Comparison of ENCODE assay signal across 14 cellular contexts in the genomic region with DNA sequence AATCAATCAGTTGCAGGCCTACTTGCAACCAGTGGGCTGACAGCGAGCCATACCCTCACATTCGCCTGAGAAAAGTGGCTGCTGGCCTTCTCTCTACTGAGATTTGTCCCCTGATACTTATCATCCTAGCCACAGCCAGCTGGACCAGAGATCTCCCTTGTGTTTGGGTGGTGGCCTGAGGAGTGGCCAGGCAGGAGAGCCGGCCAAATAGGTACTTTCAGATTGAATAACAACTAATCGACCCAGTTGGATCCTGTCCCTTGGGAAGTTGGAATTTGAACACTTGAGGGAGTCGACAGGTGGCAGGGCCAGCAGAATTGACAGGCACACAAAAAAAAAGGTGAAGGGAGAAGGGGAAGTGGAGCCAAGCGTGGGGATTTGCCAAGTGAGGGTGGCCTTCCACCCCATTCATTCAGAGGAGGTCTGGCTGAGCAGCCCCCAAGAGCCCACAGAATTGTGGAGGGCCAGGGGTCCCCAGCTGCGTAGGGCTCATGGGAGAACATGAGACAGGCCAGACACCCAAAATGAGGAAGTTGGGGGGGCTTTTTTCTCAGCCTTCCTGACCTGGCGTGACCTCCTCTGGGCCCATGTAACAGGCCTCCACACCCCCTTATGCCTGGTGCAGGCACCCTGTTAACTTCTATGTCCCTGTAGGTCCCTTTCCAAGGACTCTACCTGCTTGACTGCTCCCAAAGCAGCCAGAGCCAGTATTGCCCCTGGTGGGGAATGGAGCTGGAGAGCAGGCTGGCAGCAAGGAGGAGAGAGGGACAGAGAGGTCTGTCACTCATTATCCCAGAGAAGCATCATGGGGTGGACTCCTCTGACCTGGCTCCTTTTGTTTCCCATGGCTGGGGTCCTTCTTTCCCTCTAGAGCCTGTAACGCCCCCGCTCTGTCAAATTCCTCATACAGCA. TPM values are rescaled to one million over a fixed set of nuclear protein-coding genes. Genes with fewer than 3 reads are reported as not detected.
A peak's percentile ranks its signal among the peaks of the same experiment; 100 is the strongest.
DNase-seq lines count a peak whose midpoint lies in the region; ATAC-seq and TF ChIP-seq lines count a peak whose summit lies in the region.
"Had no signal": no experiment of that assay in that cellular context is flagged by ENCODE, and none has a peak within 500 bp of the region (broad histone marks: within the 10 kb centered on the region; RNA-seq: fewer than 3 reads in every experiment).

No MANE protein-coding gene starts in this region.

- H3K4me3 ChIP-seq in HEK293 (ENCODE audit: low read depth, low read length) (no peak overlapping the region), duodenal mucosa (ENCODE audit: low read depth in 1 of 2, low read length in 2 of 2) (no peak overlapping the region), psoas muscle (no peak overlapping the region)
- H3K4me3 ChIP-seq: GM23338 had no signal

- POLR2A ChIA-PET in HEK293 (lab: Yijun Ruan, JAX): no interaction called here

- no peak overlapping the region for H3K27ac ChIP-seq in HEK293 (ENCODE audit: extremely low read depth, low read depth, low read length)
- H3K27ac ChIP-seq in duodenal mucosa (ENCODE audit: low read depth, low read length): peak overlapping the region; percentile 1
- H3K27ac ChIP-seq in psoas muscle: peak overlapping the region; percentile 27

- CTCF ChIA-PET in HEK293 (lab: Yijun Ruan, JAX): no interaction called here

- H3K9ac ChIP-seq in duodenal mucosa (ENCODE audit: low read depth in 1 of 2, low read length in 2 of 2): no peak overlapping the region

- no peaks in the 10 kb centered on the region for H3K9me3 ChIP-seq in HEK293 (ENCODE audit: control insufficient read depth, insufficient read depth, low read depth, low read length)
- no peaks in the 10 kb centered on the region for H3K9me3 ChIP-seq in duodenal mucosa (ENCODE audit: control insufficient read depth in 1 of 2, low read length in 2 of 2)
- no peaks in the 10 kb centered on the region for H3K9me3 ChIP-seq in psoas muscle

- H3K27me3 ChIP-seq in duodenal mucosa (ENCODE audit: control insufficient read depth in 1 of 2, insufficient read depth in 2 of 2, low read length in 2 of 2) (no peaks in the 10 kb centered on the region), psoas muscle (ENCODE audit: insufficient read depth in 3 of 3, low read length in 2 of 3) (no peaks in the 10 kb centered on the region)

- peak in 1 of 4 donors; percentile 43 for ATAC-seq in psoas muscle
- ATAC-seq: GM23338, sciatic nerve had no signal

- TF ChIP-seq CTCF in HEK293 (tag by site-specific recombination; IDR thresholded peaks at IDR 0.05) (no peak), psoas muscle (IDR thresholded peaks at IDR 0.05) (no peak)

- intact Hi-C loops in psoas muscle (cut with DNase I): loop anchor here in 1 of 2 donors (5.0 kb wide), 1 partner anchor 33 kb away; no protein-coding TSS in a partner anchor

- peaks cover 0 to 8% of the 10 kb centered on the region in 2 experiments; a peak in 1 of 3 replicates for H3K36me3 ChIP-seq in HEK293 (ENCODE audit: control insufficient read depth in 2 of 2, insufficient read depth in 1 of 2, low read length in 2 of 2)
- no peaks in the 10 kb centered on the region for H3K36me3 ChIP-seq in duodenal mucosa (ENCODE audit: control insufficient read depth in 1 of 2, insufficient read depth in 2 of 2, low read length in 2 of 2)
- H3K36me3 ChIP-seq in psoas muscle (ENCODE audit: insufficient read depth in 1 of 2, low read depth in 1 of 2): no peaks in the 10 kb centered on the region

- DNase-seq in NCI-H2171 (lab: John Stamatoyannopoulos, UW) (peak; percentile 56), psoas muscle (no peak), iPS-NIHi7 (ENCODE audit: extremely low spot score) (no peak), mesenteric fat pad (ENCODE audit: low spot score) (no peak)
- no peak for DNase-seq in activated naive CD4-positive, alpha-beta T cell treated with Interleukin-2 at 50 U/mL for 16 hours
- DNase-seq: activated CD4-positive, CD25-positive, alpha-beta regulatory T cell treated with anti-CD3 and anti-CD28 coated beads, Interleukin-2, amount 50 U/mL, for 72 hours; CD4-positive, alpha-beta memory T cell; glutamatergic neuron; stimulated activated naive CD4-positive, alpha-beta T cell treated with Interleukin-2 at 50 U/mL for 16 hours had no signal

- H3K4me1 ChIP-seq in HEK293 (ENCODE audit: control insufficient read depth, insufficient read depth, low read length): peaks cover 11% of the 10 kb centered on the region
- peaks cover 25 to 29% of the 10 kb centered on the region in 2 donors for H3K4me1 ChIP-seq in duodenal mucosa (ENCODE audit: control insufficient read depth in 1 of 2, insufficient read depth in 2 of 2, low read length in 2 of 2)
- H3K4me1 ChIP-seq in psoas muscle: peaks cover 19% of the 10 kb centered on the region

- 43 to 57% (median 48%) methylated on average over 10 of the region's 10 CpGs for WGBS in psoas muscle, 3 donors

TF ChIP-seq in HEK293, 187 proteins besides CTCF, POLR2A, EP300 and RAD21:
- TF ChIP-seq ZXDB (tag by site-specific recombination; IDR thresholded peaks at IDR 0.05) (no peak), ZIC2 (tag by site-specific recombination; IDR thresholded peaks at IDR 0.05) (no peak), GFI1B (tag by site-specific recombination; IDR thresholded peaks at IDR 0.05) (no peak), SCRT2 (tag by site-specific recombination; IDR thresholded peaks at IDR 0.05) (peak; percentile 79), ZNF830 (tag by site-specific recombination; IDR thresholded peaks at IDR 0.05; ENCODE audit: low read depth) (no peak), ZNF610 (tag by site-specific recombination; IDR thresholded peaks at IDR 0.05; ENCODE audit: borderline replicate concordance) (no peak), ZNF624 (tag by site-specific recombination; IDR thresholded peaks at IDR 0.05) (no peak), SCRT1 (tag by site-specific recombination; IDR thresholded peaks at IDR 0.05; ENCODE audit: borderline replicate concordance) (0 out of 2 replicates have a peak, but pooled peaks have one; percentile 47), KLF7 (tag by site-specific recombination; IDR thresholded peaks at IDR 0.05; ENCODE audit: borderline replicate concordance) (no peak), ZNF843 (tag by site-specific recombination; IDR thresholded peaks at IDR 0.05) (no peak)
- TF ChIP-seq, protein P1, sequence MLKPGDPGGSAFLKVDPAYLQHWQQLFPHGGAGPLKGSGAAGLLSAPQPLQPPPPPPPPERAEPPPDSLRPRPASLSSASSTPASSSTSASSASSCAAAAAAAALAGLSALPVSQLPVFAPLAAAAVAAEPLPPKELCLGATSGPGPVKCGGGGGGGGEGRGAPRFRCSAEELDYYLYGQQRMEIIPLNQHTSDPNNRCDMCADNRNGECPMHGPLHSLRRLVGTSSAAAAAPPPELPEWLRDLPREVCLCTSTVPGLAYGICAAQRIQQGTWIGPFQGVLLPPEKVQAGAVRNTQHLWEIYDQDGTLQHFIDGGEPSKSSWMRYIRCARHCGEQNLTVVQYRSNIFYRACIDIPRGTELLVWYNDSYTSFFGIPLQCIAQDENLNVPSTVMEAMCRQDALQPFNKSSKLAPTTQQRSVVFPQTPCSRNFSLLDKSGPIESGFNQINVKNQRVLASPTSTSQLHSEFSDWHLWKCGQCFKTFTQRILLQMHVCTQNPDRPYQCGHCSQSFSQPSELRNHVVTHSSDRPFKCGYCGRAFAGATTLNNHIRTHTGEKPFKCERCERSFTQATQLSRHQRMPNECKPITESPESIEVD (tag by site-specific recombination; IDR thresholded peaks at IDR 0.05): no peak
- TF ChIP-seq, protein P2, sequence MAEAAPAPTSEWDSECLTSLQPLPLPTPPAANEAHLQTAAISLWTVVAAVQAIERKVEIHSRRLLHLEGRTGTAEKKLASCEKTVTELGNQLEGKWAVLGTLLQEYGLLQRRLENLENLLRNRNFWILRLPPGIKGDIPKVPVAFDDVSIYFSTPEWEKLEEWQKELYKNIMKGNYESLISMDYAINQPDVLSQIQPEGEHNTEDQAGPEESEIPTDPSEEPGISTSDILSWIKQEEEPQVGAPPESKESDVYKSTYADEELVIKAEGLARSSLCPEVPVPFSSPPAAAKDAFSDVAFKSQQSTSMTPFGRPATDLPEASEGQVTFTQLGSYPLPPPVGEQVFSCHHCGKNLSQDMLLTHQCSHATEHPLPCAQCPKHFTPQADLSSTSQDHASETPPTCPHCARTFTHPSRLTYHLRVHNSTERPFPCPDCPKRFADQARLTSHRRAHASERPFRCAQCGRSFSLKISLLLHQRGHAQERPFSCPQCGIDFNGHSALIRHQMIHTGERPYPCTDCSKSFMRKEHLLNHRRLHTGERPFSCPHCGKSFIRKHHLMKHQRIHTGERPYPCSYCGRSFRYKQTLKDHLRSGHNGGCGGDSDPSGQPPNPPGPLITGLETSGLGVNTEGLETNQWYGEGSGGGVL (tag by site-specific recombination; IDR thresholded peaks at IDR 0.05): no peak
TF ChIP-seq in HEK293: peak in this region for 2.

RNA-seq across cellular contexts. Expression of a gene that starts 2.9 kb away (rescaled TPM):
- total RNA-seq in psoas muscle (10 to 100 TPM in 3 of 4 donors, 1 to 10 TPM in 1; 9.0 to 16.3 (median 11.7) TPM), mesenteric fat pad (20.8 TPM)
- polyA plus RNA-seq in psoas muscle: 10 to 100 TPM; 17.8 to 24.3 (median 22.1) TPM

RNA-seq across cellular contexts. Expression of a gene that starts 9.7 kb away (rescaled TPM):
- total RNA-seq in psoas muscle (1 to 10 TPM in 3 of 4 donors, under 1 TPM in 1; 0.69 to 2.5 (median 1.5) TPM), mesenteric fat pad (3.9 TPM)
- polyA plus RNA-seq in psoas muscle: 1 to 10 TPM in 2 of 3 donors, under 1 TPM in 1; 0.82 to 4.2 (median 1.1) TPM

RNA-seq across cellular contexts. Expression of a gene that starts 24.5 kb away (rescaled TPM):
- total RNA-seq in psoas muscle (10 to 100 TPM in 2 of 4 donors, 1 to 10 TPM in 2; 6.2 to 13.6 (median 10.7) TPM), mesenteric fat pad (71.8 TPM)
- polyA plus RNA-seq in psoas muscle: 10 to 100 TPM in 1 of 3 donors, 1 to 10 TPM in 2; 4.9 to 14.5 (median 5.4) TPM
- total RNA-seq: CD4-positive, alpha-beta memory T cell had no signal
- polyA plus RNA-seq: CD4-positive, alpha-beta memory T cell; keratinocyte had no signal

RNA-seq across cellular contexts. Expression of a gene that starts 36.4 kb away (rescaled TPM):
- total RNA-seq in psoas muscle (10 to 100 TPM; 10.7 to 15.6 (median 13.3) TPM), mesenteric fat pad (39.2 TPM)
- polyA plus RNA-seq in psoas muscle: 10 to 100 TPM in 1 of 3 donors, 1 to 10 TPM in 2; 4.9 to 10.0 (median 7.5) TPM

RNA-seq across cellular contexts. Expression of a gene that starts 37.7 kb away (rescaled TPM):
- total RNA-seq in psoas muscle (10 to 100 TPM; 11.0 to 19.6 (median 13.7) TPM), mesenteric fat pad (34.3 TPM)
- 1 to 10 TPM; 2.7 to 6.3 (median 4.6) TPM for polyA plus RNA-seq in psoas muscle
